Comparison of ENCODE assay signal across 8 cellular contexts in the genomic region with DNA sequence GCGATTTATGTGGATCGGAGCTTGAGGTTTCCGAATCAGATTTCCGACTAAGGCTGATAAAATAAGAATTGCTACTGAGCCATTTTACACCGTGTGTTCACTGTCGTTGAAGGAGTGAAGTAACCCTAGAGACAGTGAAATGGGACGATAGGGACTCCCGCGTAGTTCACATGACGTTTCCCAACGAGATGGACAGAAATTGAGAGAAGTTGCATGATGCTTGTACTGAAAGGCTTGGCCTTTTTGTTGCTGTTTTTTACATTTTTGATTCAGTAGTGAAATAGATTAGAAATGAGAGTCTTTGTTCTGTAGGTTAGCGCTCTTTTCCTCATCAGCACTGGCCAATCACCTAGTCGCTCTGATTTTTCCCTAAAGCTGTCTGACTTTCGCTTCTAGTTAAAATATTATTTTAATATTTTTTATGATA. TPM values are rescaled to one million over a fixed set of nuclear protein-coding genes. Genes with fewer than 3 reads are reported as not detected.
DNase-seq lines count a peak whose midpoint lies in the region; ATAC-seq and TF ChIP-seq lines count a peak whose summit lies in the region.

No MANE protein-coding gene starts in this region.

- no peak for DNase-seq in activated CD4-positive, alpha-beta T cell treated with anti-CD3 and anti-CD28 coated beads, Interleukin-2, amount 10 ng/mL, durations not matched to agents 24 days and 14 days
- DNase-seq in activated CD4-positive, alpha-beta T cell treated with anti-CD3 and anti-CD28 coated beads, Interleukin-2, amount 50 U/mL, for 48 hours: no peak
- no peak for DNase-seq in activated T-helper 2 cell treated with anti-CD3 and anti-CD28 coated beads, Interferon-gamma antibody, Interleukin-2, Interleukin-4, amounts not matched to agents 10 μg/mL and 5 μg/mL and 100 μg/mL, durations not matched to agents 14 hours and 24 hours and 36 hours (ENCODE audit: low spot score)
- DNase-seq in immature natural killer cell (no peak), superior temporal gyrus (ENCODE audit: extremely low spot score) (peak; percentile 31), GM13976 (ENCODE audit: low spot score) (no peak), SKM-1 treated with dmso at 0.1 percent for 144 hours (lab: John Stamatoyannopoulos, UW; ENCODE audit: unreplicated experiment) (no peak), left colon (no peak)

- TF ChIP-seq CTCF in GM13976 (IDR thresholded peaks at IDR 0.05; ENCODE audit: borderline replicate concordance, control extremely low read depth, extremely low read depth, insufficient read depth, missing control alignments): no peak

- H3K4me3 Mint-ChIP-seq in activated CD4-positive, alpha-beta T cell treated with anti-CD3 and anti-CD28 coated beads, Interleukin-2, amount 10 ng/mL, durations not matched to agents 24 days and 14 days: peak overlapping the region; percentile 100
- peak overlapping the region; percentile 96 for H3K4me3 Mint-ChIP-seq in activated T-helper 2 cell treated with anti-CD3 and anti-CD28 coated beads, Interferon-gamma antibody, Interleukin-2, Interleukin-4, amounts not matched to agents 10 μg/mL and 5 μg/mL and 100 μg/mL, durations not matched to agents 14 hours and 24 hours and 36 hours (ENCODE audit: low read depth)
- H3K4me3 Mint-ChIP-seq in immature natural killer cell: peak overlapping the region; percentile 84 to 97 (median 96)

- H3K36me3 Mint-ChIP-seq in activated CD4-positive, alpha-beta T cell treated with anti-CD3 and anti-CD28 coated beads, Interleukin-2, amount 10 ng/mL, durations not matched to agents 24 days and 14 days (ENCODE audit: low read depth): peaks cover 30% of the 10 kb centered on the region
- H3K36me3 Mint-ChIP-seq in activated T-helper 2 cell treated with anti-CD3 and anti-CD28 coated beads, Interferon-gamma antibody, Interleukin-2, Interleukin-4, amounts not matched to agents 10 μg/mL and 5 μg/mL and 100 μg/mL, durations not matched to agents 14 hours and 24 hours and 36 hours (ENCODE audit: low read depth): peaks cover 30% of the 10 kb centered on the region
- H3K36me3 Mint-ChIP-seq in immature natural killer cell: no peaks in the 10 kb centered on the region

- H3K27ac Mint-ChIP-seq in activated CD4-positive, alpha-beta T cell treated with anti-CD3 and anti-CD28 coated beads, Interleukin-2, amount 10 ng/mL, durations not matched to agents 24 days and 14 days: peak overlapping the region; percentile 90
- peak overlapping the region; percentile 95 for H3K27ac Mint-ChIP-seq in activated T-helper 2 cell treated with anti-CD3 and anti-CD28 coated beads, Interferon-gamma antibody, Interleukin-2, Interleukin-4, amounts not matched to agents 10 μg/mL and 5 μg/mL and 100 μg/mL, durations not matched to agents 14 hours and 24 hours and 36 hours
- H3K27ac Mint-ChIP-seq in immature natural killer cell: peak overlapping the region; percentile 82 to 96 (median 94)

- no peak for ATAC-seq in left colon

- no peaks in the 10 kb centered on the region for H3K9me3 Mint-ChIP-seq in activated CD4-positive, alpha-beta T cell treated with anti-CD3 and anti-CD28 coated beads, Interleukin-2, amount 10 ng/mL, durations not matched to agents 24 days and 14 days
- H3K9me3 Mint-ChIP-seq in activated T-helper 2 cell treated with anti-CD3 and anti-CD28 coated beads, Interferon-gamma antibody, Interleukin-2, Interleukin-4, amounts not matched to agents 10 μg/mL and 5 μg/mL and 100 μg/mL, durations not matched to agents 14 hours and 24 hours and 36 hours: no peaks in the 10 kb centered on the region
- no peaks in the 10 kb centered on the region for H3K9me3 Mint-ChIP-seq in immature natural killer cell

- in situ Hi-C loops in GM13976 (cut with MboI; ENCODE audit: low sequenced_read_pairs, unreplicated experiment): no loop called here

- peaks cover 39% of the 10 kb centered on the region for H3K4me1 Mint-ChIP-seq in activated CD4-positive, alpha-beta T cell treated with anti-CD3 and anti-CD28 coated beads, Interleukin-2, amount 10 ng/mL, durations not matched to agents 24 days and 14 days
- H3K4me1 Mint-ChIP-seq in activated T-helper 2 cell treated with anti-CD3 and anti-CD28 coated beads, Interferon-gamma antibody, Interleukin-2, Interleukin-4, amounts not matched to agents 10 μg/mL and 5 μg/mL and 100 μg/mL, durations not matched to agents 14 hours and 24 hours and 36 hours (ENCODE audit: low read depth): peaks cover 22% of the 10 kb centered on the region
- H3K4me1 Mint-ChIP-seq in immature natural killer cell: peaks cover 35 to 54% of the 10 kb centered on the region in 2 donors

- peaks cover 4% of the 10 kb centered on the region for H3K27me3 Mint-ChIP-seq in activated CD4-positive, alpha-beta T cell treated with anti-CD3 and anti-CD28 coated beads, Interleukin-2, amount 10 ng/mL, durations not matched to agents 24 days and 14 days
- no peaks in the 10 kb centered on the region for H3K27me3 Mint-ChIP-seq in activated T-helper 2 cell treated with anti-CD3 and anti-CD28 coated beads, Interferon-gamma antibody, Interleukin-2, Interleukin-4, amounts not matched to agents 10 μg/mL and 5 μg/mL and 100 μg/mL, durations not matched to agents 14 hours and 24 hours and 36 hours (ENCODE audit: low read depth)
- H3K27me3 Mint-ChIP-seq in immature natural killer cell (ENCODE audit: low read depth in 3 of 3): peaks cover 17 to 19% (median 17%) of the 10 kb centered on the region in 3 donors

- intact Hi-C loops in activated CD4-positive, alpha-beta T cell treated with anti-CD3 and anti-CD28 coated beads, Interleukin-2, amount 10 ng/mL, durations not matched to agents 24 days and 14 days (cut with micrococcal nuclease): loop anchor here (5.0 kb wide), 3 partner anchors 57 to 373 kb away; partner anchors contain the start of genes PEF1 and TMEM39B
- intact Hi-C loops in activated T-helper 2 cell treated with anti-CD3 and anti-CD28 coated beads, Interferon-gamma antibody, Interleukin-2, Interleukin-4, amounts not matched to agents 10 μg/mL and 5 μg/mL and 100 μg/mL, durations not matched to agents 14 hours and 24 hours and 36 hours (cut with micrococcal nuclease): loop anchor here (5.0 kb wide), 1 partner anchor 73 kb away; no protein-coding TSS in a partner anchor
- intact Hi-C loops in left colon (cut with DNase I, micrococcal nuclease): no loop called here

RNA-seq across cellular contexts. Expression of gene KHDRBS1, which starts 1.3 kb away (rescaled TPM):
- 174 and 175 TPM in 2 replicates for total RNA-seq in activated CD4-positive, alpha-beta T cell treated with anti-CD3 and anti-CD28 coated beads, Interleukin-2, amount 10 ng/mL, durations not matched to agents 24 days and 14 days
- 177 and 178 TPM in 2 replicates for total RNA-seq in activated T-helper 2 cell treated with anti-CD3 and anti-CD28 coated beads, Interferon-gamma antibody, Interleukin-2, Interleukin-4, amounts not matched to agents 10 μg/mL and 5 μg/mL and 100 μg/mL, durations not matched to agents 14 hours and 24 hours and 36 hours
- polyA plus RNA-seq in immature natural killer cell: 100 to 1,000 TPM in 1 of 3 donors, 10 to 100 TPM in 2; 74.0 to 121 (median 86.1) TPM
- 100 to 1,000 TPM in 1 of 2 donors, 10 to 100 TPM in 1; 87.3 to 102 TPM for total RNA-seq in left colon

RNA-seq across cellular contexts. Expression of gene TMEM39B, which starts 57.8 kb away (rescaled TPM):
- total RNA-seq in activated CD4-positive, alpha-beta T cell treated with anti-CD3 and anti-CD28 coated beads, Interleukin-2, amount 10 ng/mL, durations not matched to agents 24 days and 14 days: 34.5 and 38.0 TPM in 2 replicates
- 32.5 and 34.5 TPM in 2 replicates for total RNA-seq in activated T-helper 2 cell treated with anti-CD3 and anti-CD28 coated beads, Interferon-gamma antibody, Interleukin-2, Interleukin-4, amounts not matched to agents 10 μg/mL and 5 μg/mL and 100 μg/mL, durations not matched to agents 14 hours and 24 hours and 36 hours
- 1 to 10 TPM in 2 of 3 donors, under 1 TPM in 1; 0.94 to 2.3 (median 2.0) TPM for polyA plus RNA-seq in immature natural killer cell
- 10 to 100 TPM; 12.4 to 13.2 TPM for total RNA-seq in left colon

Comparison
In these comparisons a context has a peak if more than half of its experiments do, and no peak if none do; other contexts are left out.
1. intact Hi-C loops: an anchor here in activated CD4-positive, alpha-beta T cell treated with anti-CD3 and anti-CD28 coated beads, Interleukin-2, amount 10 ng/mL, durations not matched to agents 24 days and 14 days (5.0 kb wide) and activated T-helper 2 cell treated with anti-CD3 and anti-CD28 coated beads, Interferon-gamma antibody, Interleukin-2, Interleukin-4, amounts not matched to agents 10 μg/mL and 5 μg/mL and 100 μg/mL, durations not matched to agents 14 hours and 24 hours and 36 hours (5.0 kb wide); none called in left colon.